ENCODE assay signal across 22 cellular contexts in genomic region chr7:87608443-87608842, GRCh38. TPM values are rescaled to one million over a fixed set of nuclear protein-coding genes. Genes with fewer than 3 reads are reported as not detected.
"Had no signal": no experiment of that assay in that cellular context is flagged by ENCODE, and none has a peak within 500 bp of the region (broad histone marks: within the 10 kb centered on the region; RNA-seq: fewer than 3 reads in every experiment).

No MANE protein-coding gene starts in this region.

- H3K27ac Mint-ChIP-seq: activated naive CD4-positive, alpha-beta T cell treated with anti-CD3 and anti-CD28 coated beads, Interleukin-2, amount 50 U/mL, for 72 hours; brain; stimulated activated naive CD8-positive, alpha-beta T cell treated with anti-CD3 and anti-CD28 coated beads, Interleukin-15, amount 100 ng/mL, for 72 hours; T-helper 1 cell treated with Interleukin-12 subunit alpha and Interleukin-12 subunit beta and Interleukin-4 antibody, amounts not matched to agents 30 μg/mL and 1 μg/mL, for 36 hours had no signal

- H3K4me1 Mint-ChIP-seq: brain; stimulated activated naive CD8-positive, alpha-beta T cell treated with anti-CD3 and anti-CD28 coated beads, Interleukin-15, amount 100 ng/mL, for 72 hours had no signal

- H3K9me3 Mint-ChIP-seq: activated naive CD4-positive, alpha-beta T cell treated with anti-CD3 and anti-CD28 coated beads, Interleukin-2, amount 50 U/mL, for 72 hours; brain; stimulated activated naive CD8-positive, alpha-beta T cell treated with anti-CD3 and anti-CD28 coated beads, Interleukin-15, amount 100 ng/mL, for 72 hours; T-helper 1 cell treated with Interleukin-12 subunit alpha and Interleukin-12 subunit beta and Interleukin-4 antibody, amounts not matched to agents 30 μg/mL and 1 μg/mL, for 36 hours had no signal

- ATAC-seq: activated naive CD4-positive, alpha-beta T cell treated with anti-CD3 and anti-CD28 coated beads, Interleukin-2, amount 50 U/mL, for 72 hours; gastroesophageal sphincter; heart right ventricle; stimulated activated naive CD8-positive, alpha-beta T cell treated with anti-CD3 and anti-CD28 coated beads, Interleukin-15, amount 100 ng/mL, for 72 hours had no signal

- H3K4me3 ChIP-seq: coronary artery, esophagus muscularis mucosa, gastroesophageal sphincter, heart right ventricle, right atrium auricular region, suprapubic skin, transverse colon, uterus had no signal

- H3K4me3 Mint-ChIP-seq: brain; stimulated activated naive CD8-positive, alpha-beta T cell treated with anti-CD3 and anti-CD28 coated beads, Interleukin-15, amount 100 ng/mL, for 72 hours; T-helper 1 cell treated with Interleukin-12 subunit alpha and Interleukin-12 subunit beta and Interleukin-4 antibody, amounts not matched to agents 30 μg/mL and 1 μg/mL, for 36 hours had no signal

- DNase-seq: activated CD4-positive, alpha-beta T cell treated with anti-CD3 and anti-CD28 coated beads, Interleukin-2, amount 50 U/mL, for 1 hour; activated CD4-positive, CD25-positive, alpha-beta regulatory T cell treated with anti-CD3 and anti-CD28 coated beads, Interleukin-2, amount 50 U/mL, for 72 hours; activated CD8-positive, alpha-beta memory T cell treated with anti-CD3 and anti-CD28 coated beads, Interleukin-2, amount 50 U/mL, for 4 hours; activated gamma-delta T cell; activated T-cell treated with anti-CD3 and anti-CD28 coated beads, Interleukin-2, amount 50 U/mL, for 48 hours; central memory CD4-positive, alpha-beta T cell; effector CD8-positive, alpha-beta T cell; heart right ventricle; mammary epithelial cell; occipital lobe; stimulated activated naive CD8-positive, alpha-beta T cell treated with anti-CD3 and anti-CD28 coated beads, Interleukin-15, amount 100 ng/mL, for 72 hours; transverse colon; uterus had no signal

- H3K36me3 Mint-ChIP-seq: activated naive CD4-positive, alpha-beta T cell treated with anti-CD3 and anti-CD28 coated beads, Interleukin-2, amount 50 U/mL, for 72 hours; brain had no signal

RNA-seq across cellular contexts. Expression of gene RUNDC3B, which starts 19.8 kb away (rescaled TPM):
- total RNA-seq: skeletal muscle tissue had no signal
